ENCODE assay signal across 18 cellular contexts in the genomic region with DNA sequence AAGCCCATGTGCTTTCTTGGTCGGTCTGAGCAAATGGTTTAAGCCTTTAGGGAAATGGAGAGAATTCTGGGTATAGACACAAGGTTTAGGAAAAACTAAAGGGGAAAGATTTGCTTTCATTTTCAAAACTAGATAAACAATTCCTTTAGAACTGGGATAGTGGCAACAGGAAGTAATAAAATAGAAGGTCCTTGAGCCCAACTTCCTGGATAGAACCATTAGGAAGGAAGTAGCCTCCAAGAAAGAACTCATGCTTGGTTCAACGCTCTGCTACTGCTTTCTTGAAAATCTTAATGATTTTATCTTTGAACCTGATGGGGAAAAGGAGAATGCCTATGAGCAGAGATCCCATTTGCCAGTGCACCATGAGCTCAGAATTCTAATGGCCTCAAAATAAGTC.
DNase-seq lines count a peak whose midpoint lies in the region; ATAC-seq, FAIRE-seq and TF ChIP-seq lines count a peak whose summit lies in the region.
"Had no signal": no experiment of that assay in that cellular context is flagged by ENCODE, and none has a peak within 500 bp of the region (broad histone marks: within the 10 kb centered on the region; RNA-seq: fewer than 3 reads in every experiment).

No MANE protein-coding gene starts in this region.

- peak overlapping the region; percentile 76 for H2AFZ ChIP-seq in K562 (ENCODE audit: low read depth, low read length)

- no peak for FAIRE-seq in K562 (lab: Jason Lieb, UNC)
- FAIRE-seq: GM12891 had no signal

- no peaks in the 10 kb centered on the region for H4K20me1 ChIP-seq in K562 (replicated peaks; ENCODE audit: control insufficient read depth, insufficient read depth, low read length)

- no peaks in the 10 kb centered on the region for H3K9me3 ChIP-seq in HEK293 (ENCODE audit: control insufficient read depth, insufficient read depth, low read depth, low read length)
- H3K9me3 ChIP-seq in K562 (replicated peaks; ENCODE audit: control insufficient read depth, insufficient read depth, low read depth, low read length) = no peaks in the 10 kb centered on the region
- H3K9me3 ChIP-seq in Peyer's patch = no peaks in the 10 kb centered on the region

- H3K9me1 ChIP-seq in K562 (ENCODE audit: control insufficient read depth, insufficient read depth, low read length) = no peaks in the 10 kb centered on the region

- in situ Hi-C loops in K562 (cut with MboI) = no loop called here
- in situ Hi-C loops in GM13976 (cut with MboI; ENCODE audit: low sequenced_read_pairs, unreplicated experiment) = no loop called here

- ATAC-seq in K562 (no peak), left colon (peak; percentile 78)
- ATAC-seq: Panc1 had no signal

- H3K36me3 ChIP-seq in HEK293 (ENCODE audit: control insufficient read depth in 2 of 2, insufficient read depth in 1 of 2, low read length in 2 of 2) = no peaks in the 10 kb centered on the region
- H3K36me3 ChIP-seq in K562 (ENCODE audit: control insufficient read depth, insufficient read depth, low read length) = no peaks in the 10 kb centered on the region
- H3K36me3 ChIP-seq in Peyer's patch = no peaks in the 10 kb centered on the region

- WGBS in K562 (ENCODE audit: insufficient coverage, low coverage, missing lambda C conversion rate) = 8% methylated on average over 2 of the region's 2 CpGs

- TF ChIP-seq CTCF in HEK293 (tag by site-specific recombination; IDR thresholded peaks at IDR 0.05) = no peak
- TF ChIP-seq CTCF in K562 (IDR thresholded peaks at IDR 0.05 in 2 of 3, conservative IDR thresholded peaks at IDR 0.05 in 1 of 3; ENCODE audit: insufficient read depth in 2 of 3, low read depth in 1 of 3, low read length in 3 of 3) = no peak
- TF ChIP-seq CTCF in GM13976 (IDR thresholded peaks at IDR 0.05; ENCODE audit: borderline replicate concordance, control extremely low read depth, extremely low read depth, insufficient read depth, missing control alignments) = no peak
- no peak for TF ChIP-seq CTCF in Peyer's patch (IDR thresholded peaks at IDR 0.05)

- BruUV-seq in K562 (replicated peaks; lab: Mats Ljungman, UMichigan) = no TSS peak

- DNase-seq in K562 (ENCODE audit: extremely low read depth in 1 of 4, low spot score in 3 of 4) (no peak), left colon (no peak), GM13976 (ENCODE audit: low spot score) (no peak), SKM-1 (lab: John Stamatoyannopoulos, UW; ENCODE audit: unreplicated experiment) (no peak), Peyer's patch (no peak), COLO829 (ENCODE audit: low spot score) (no peak)
- DNase-seq: DMS79; NCI-H1048; NCI-H146; NCI-H2107; NCI-H345; NCI-H526 treated with DMSO at 0.1 percent for 48 hours; NK-92 treated with Interleukin-12 subunit alpha and Interleukin-12 subunit beta, amount 100 ng/mL, for 24 hours; SHP77 treated with DMSO at 0.1 percent for 48 hours had no signal

- CTCF ChIA-PET in HEK293 (lab: Yijun Ruan, JAX) = no interaction called here
- CTCF ChIA-PET in K562 (lab: Yijun Ruan, JAX; ENCODE audit: low intra/inter-chr PET ratio) = no interaction called here

- no peak for TF ChIP-seq RAD21 in K562 (CRISPR knock-in tag; conservative IDR thresholded peaks at IDR 0.05 in 1 of 2, IDR thresholded peaks at IDR 0.05 in 1 of 2)

- H3K27ac ChIP-seq in HEK293 (ENCODE audit: extremely low read depth, low read depth, low read length) (no peak overlapping the region), K562 (ENCODE audit: extremely low read depth, low read depth, low read length) (no peak overlapping the region), Peyer's patch (no peak overlapping the region)
- H3K27ac ChIP-seq: HL-60 had no signal

- no peak overlapping the region for H3K4me2 ChIP-seq in K562 (ENCODE audit: insufficient read depth, low read length)

- intact Hi-C loops in K562 (cut with micrococcal nuclease) (loop anchor here (2.0 to 10.0 kb wide), 3 partner anchors 117 to 277 kb away; no protein-coding TSS in a partner anchor), left colon (cut with DNase I, micrococcal nuclease) (no loop called here)

- POLR2A ChIA-PET in HEK293 (lab: Yijun Ruan, JAX) = no interaction called here
- POLR2A ChIA-PET in K562 (lab: Yijun Ruan, JAX) = no interaction called here

- H3K4me1 ChIP-seq in HEK293 (ENCODE audit: control insufficient read depth, insufficient read depth, low read length) (no peaks in the 10 kb centered on the region), K562 (replicated peaks in 1 of 2; ENCODE audit: control insufficient read depth in 2 of 2, insufficient read depth in 2 of 2, low read length in 2 of 2) (peaks cover 0 to 4% of the 10 kb centered on the region in 2 experiments; a peak in 1 of 5 replicates), Peyer's patch (no peaks in the 10 kb centered on the region)

- TF ChIP-seq POLR2A in K562 (conservative IDR thresholded peaks at IDR 0.05) = no peak
- no peak for TF ChIP-seq POLR2A in Peyer's patch (IDR thresholded peaks at IDR 0.05)

- H3K9ac ChIP-seq in K562 (ENCODE audit: insufficient read depth in 1 of 2, low read depth in 2 of 2, low read length in 2 of 2) = no peak overlapping the region

- H3K27me3 ChIP-seq in K562 (ENCODE audit: control insufficient read depth in 2 of 2, insufficient read depth in 2 of 2, low read length in 2 of 2) (0 out of 5 replicates have a peak, but pooled peaks cover 0 to 7% of the 10 kb centered on the region in 2 experiments), Peyer's patch (no peaks in the 10 kb centered on the region)

- H3K4me3 ChIP-seq in HEK293 (ENCODE audit: low read depth, low read length) (no peak overlapping the region), K562 (no peak overlapping the region), Peyer's patch (no peak overlapping the region)

- H3K79me2 ChIP-seq in K562 (ENCODE audit: control insufficient read depth, insufficient read depth, low read length) = no peaks in the 10 kb centered on the region

- TF ChIP-seq EP300 in K562 (IDR thresholded peaks at IDR 0.05; ENCODE audit: low read length) = no peak

TF ChIP-seq in HEK293, 187 proteins besides CTCF, POLR2A, EP300 and RAD21 (continues in another document):
- TF ChIP-seq, protein P1, sequence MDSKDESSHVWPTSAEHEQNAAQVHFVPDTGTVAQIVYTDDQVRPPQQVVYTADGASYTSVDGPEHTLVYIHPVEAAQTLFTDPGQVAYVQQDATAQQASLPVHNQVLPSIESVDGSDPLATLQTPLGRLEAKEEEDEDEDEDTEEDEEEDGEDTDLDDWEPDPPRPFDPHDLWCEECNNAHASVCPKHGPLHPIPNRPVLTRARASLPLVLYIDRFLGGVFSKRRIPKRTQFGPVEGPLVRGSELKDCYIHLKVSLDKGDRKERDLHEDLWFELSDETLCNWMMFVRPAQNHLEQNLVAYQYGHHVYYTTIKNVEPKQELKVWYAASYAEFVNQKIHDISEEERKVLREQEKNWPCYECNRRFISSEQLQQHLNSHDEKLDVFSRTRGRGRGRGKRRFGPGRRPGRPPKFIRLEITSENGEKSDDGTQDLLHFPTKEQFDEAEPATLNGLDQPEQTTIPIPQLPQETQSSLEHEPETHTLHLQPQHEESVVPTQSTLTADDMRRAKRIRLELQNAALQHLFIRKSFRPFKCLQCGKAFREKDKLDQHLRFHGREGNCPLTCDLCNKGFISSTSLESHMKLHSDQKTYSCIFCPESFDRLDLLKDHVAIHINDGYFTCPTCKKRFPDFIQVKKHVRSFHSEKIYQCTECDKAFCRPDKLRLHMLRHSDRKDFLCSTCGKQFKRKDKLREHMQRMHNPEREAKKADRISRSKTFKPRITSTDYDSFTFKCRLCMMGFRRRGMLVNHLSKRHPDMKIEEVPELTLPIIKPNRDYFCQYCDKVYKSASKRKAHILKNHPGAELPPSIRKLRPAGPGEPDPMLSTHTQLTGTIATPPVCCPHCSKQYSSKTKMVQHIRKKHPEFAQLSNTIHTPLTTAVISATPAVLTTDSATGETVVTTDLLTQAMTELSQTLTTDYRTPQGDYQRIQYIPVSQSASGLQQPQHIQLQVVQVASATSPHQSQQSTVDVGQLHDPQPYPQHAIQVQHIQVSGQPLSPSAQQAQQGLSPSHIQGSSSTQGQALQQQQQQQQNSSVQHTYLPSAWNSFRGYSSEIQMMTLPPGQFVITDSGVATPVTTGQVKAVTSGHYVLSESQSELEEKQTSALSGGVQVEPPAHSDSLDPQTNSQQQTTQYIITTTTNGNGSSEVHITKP (tag by site-specific recombination; IDR thresholded peaks at IDR 0.05) = 0 out of 2 replicates have a peak, but pooled peaks have one; percentile 31

TF ChIP-seq in K562, 482 proteins besides CTCF, POLR2A, EP300 and RAD21 (continues in another document):
- TF ChIP-seq ZNF592 (IDR thresholded peaks at IDR 0.05) (0 out of 2 replicates have a peak, but pooled peaks have one; percentile 5), TSC22D4 (tag; IDR thresholded peaks at IDR 0.05) (no peak), ZNF175 (CRISPR knock-in tag; IDR thresholded peaks at IDR 0.05; ENCODE audit: low read depth) (0 out of 2 replicates have a peak, but pooled peaks have one; percentile 50), ETV1 (tag; conservative IDR thresholded peaks at IDR 0.05; ENCODE audit: low read depth) (peak; percentile 58)
